In genomic region chr3:66639794-66640356, GRCh38 we compare ENCODE assay signal across 21 cellular contexts.
"Had no signal": no experiment of that assay in that cellular context is flagged by ENCODE, and none has a peak within 500 bp of the region (broad histone marks: within the 10 kb centered on the region; RNA-seq: fewer than 3 reads in every experiment).

No MANE protein-coding gene starts in this region.

- H2AFZ ChIP-seq: hepatocyte had no signal

- DNase-seq: activated CD4-positive, alpha-beta memory T cell treated with anti-CD3 and anti-CD28 coated beads, Interleukin-2, amount 10 ng/mL, durations not matched to agents 7 days and 5 days; activated CD4-positive, alpha-beta T cell treated with anti-CD3 and anti-CD28 coated beads for 48 hours; activated CD4-positive, CD25-positive, alpha-beta regulatory T cell; activated CD8-positive, alpha-beta memory T cell treated with anti-CD3 and anti-CD28 coated beads, Interleukin-2, amount 10 ng/mL, durations not matched to agents 7 days and 5 days; amniotic stem cell; dermis blood vessel endothelial cell; effector memory CD8-positive, alpha-beta T cell; esophagus squamous epithelium; foreskin keratinocyte; left cardiac atrium; mesendoderm; naive thymus-derived CD4-positive, alpha-beta T cell; ovary; psoas muscle; right cardiac atrium; stimulated activated CD4-positive, alpha-beta T cell treated with anti-CD3 and anti-CD28 coated beads, Interleukin-4, amount 100 ng/mL, for 24 hours had no signal

- H3K36me3 ChIP-seq: cardiac muscle cell, esophagus squamous epithelium, ovary, thoracic aorta had no signal

- H3K9me3 ChIP-seq: esophagus squamous epithelium, ovary, psoas muscle had no signal

- H3K79me2 ChIP-seq: hepatocyte had no signal

- H3K4me1 ChIP-seq: foreskin keratinocyte, psoas muscle had no signal

- ATAC-seq: activated CD8-positive, alpha-beta memory T cell treated with anti-CD3 and anti-CD28 coated beads, Interleukin-2, amount 10 ng/mL, durations not matched to agents 7 days and 5 days; effector memory CD8-positive, alpha-beta T cell; foreskin keratinocyte; left cardiac atrium; naive thymus-derived CD4-positive, alpha-beta T cell; psoas muscle; right cardiac atrium; stimulated activated effector memory CD8-positive, alpha-beta T cell treated with anti-CD3 and anti-CD28 coated beads, Interleukin-12 subunit alpha, Interleukin-12 subunit beta, amount 100 ng/mL, for 72 hours had no signal

- H3K4me3 ChIP-seq: cardiac muscle cell, esophagus squamous epithelium, hepatocyte, ovary, psoas muscle, skin epidermis, thoracic aorta had no signal

- H3K27ac ChIP-seq: cardiac muscle cell, esophagus squamous epithelium, foreskin keratinocyte, hepatocyte, ovary, psoas muscle, skin epidermis, thoracic aorta had no signal

- H3K27me3 ChIP-seq: cardiac muscle cell, esophagus squamous epithelium, foreskin keratinocyte, hepatocyte, ovary had no signal

- H3K4me2 ChIP-seq: hepatocyte had no signal
